In genomic region chr14:39762576-39763401, GRCh38 we compare ENCODE assay signal across 1 cellular context.
TF ChIP-seq lines count a peak whose summit lies in the region.

No MANE protein-coding gene starts in this region.

TF ChIP-seq in HepG2, 621 proteins besides CTCF, POLR2A, EP300 and RAD21 (continued from another document and continues in another):
- TF ChIP-seq, protein P1, sequence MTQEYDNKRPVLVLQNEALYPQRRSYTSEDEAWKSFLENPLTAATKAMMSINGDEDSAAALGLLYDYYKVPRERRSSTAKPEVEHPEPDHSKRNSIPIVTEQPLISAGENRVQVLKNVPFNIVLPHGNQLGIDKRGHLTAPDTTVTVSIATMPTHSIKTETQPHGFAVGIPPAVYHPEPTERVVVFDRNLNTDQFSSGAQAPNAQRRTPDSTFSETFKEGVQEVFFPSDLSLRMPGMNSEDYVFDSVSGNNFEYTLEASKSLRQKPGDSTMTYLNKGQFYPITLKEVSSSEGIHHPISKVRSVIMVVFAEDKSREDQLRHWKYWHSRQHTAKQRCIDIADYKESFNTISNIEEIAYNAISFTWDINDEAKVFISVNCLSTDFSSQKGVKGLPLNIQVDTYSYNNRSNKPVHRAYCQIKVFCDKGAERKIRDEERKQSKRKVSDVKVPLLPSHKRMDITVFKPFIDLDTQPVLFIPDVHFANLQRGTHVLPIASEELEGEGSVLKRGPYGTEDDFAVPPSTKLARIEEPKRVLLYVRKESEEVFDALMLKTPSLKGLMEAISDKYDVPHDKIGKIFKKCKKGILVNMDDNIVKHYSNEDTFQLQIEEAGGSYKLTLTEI (CRISPR knock-in tag; conservative IDR thresholded peaks at IDR 0.05): no peak
- 0 out of 2 replicates have a peak, but pooled peaks have one; percentile 71 for TF ChIP-seq ISX (CRISPR knock-in tag; conservative IDR thresholded peaks at IDR 0.05)
- TF ChIP-seq PAXIP1 (CRISPR knock-in tag; conservative IDR thresholded peaks at IDR 0.05): peak; percentile 98
- TF ChIP-seq AGO2 (optimal IDR thresholded peaks at IDR 0.05; ENCODE audit: low read depth, low read length): no peak
- no peak for TF ChIP-seq THYN1 (CRISPR knock-in tag; IDR thresholded peaks at IDR 0.05; ENCODE audit: borderline replicate concordance, low read depth)
- TF ChIP-seq KMT2B (CRISPR knock-in tag; IDR thresholded peaks at IDR 0.05): no peak
- peak; percentile 97; the same call in 1 of the 2 replicates for TF ChIP-seq ZNF83 (CRISPR knock-in tag; IDR thresholded peaks at IDR 0.05; ENCODE audit: borderline replicate concordance)
- peak; percentile 99 for TF ChIP-seq RELA (CRISPR knock-in tag; IDR thresholded peaks at IDR 0.05)
- TF ChIP-seq ZNF788 (CRISPR knock-in tag; IDR thresholded peaks at IDR 0.05; ENCODE audit: borderline replicate concordance): peak; percentile 99
- no peak for TF ChIP-seq TOE1 (CRISPR knock-in tag; IDR thresholded peaks at IDR 0.05)
- TF ChIP-seq PRPF4 (IDR thresholded peaks at IDR 0.05; ENCODE audit: low read depth, low read length, poor library complexity, severe bottlenecking): no peak
- peak; percentile 75 for TF ChIP-seq GABPB1 (CRISPR knock-in tag; IDR thresholded peaks at IDR 0.05)
- TF ChIP-seq NR3C1 (CRISPR knock-in tag; IDR thresholded peaks at IDR 0.05): no peak
- no peak for TF ChIP-seq BATF2 (CRISPR knock-in tag; IDR thresholded peaks at IDR 0.05)
- peak; percentile 92 for TF ChIP-seq ZNF775 (CRISPR knock-in tag; IDR thresholded peaks at IDR 0.05; ENCODE audit: borderline replicate concordance)
- peak; percentile 72; the same call in 1 of the 2 replicates for TF ChIP-seq REPIN1 (CRISPR knock-in tag; IDR thresholded peaks at IDR 0.05; ENCODE audit: borderline replicate concordance, low read depth)
- no peak for TF ChIP-seq ZNF205 (CRISPR knock-in tag; IDR thresholded peaks at IDR 0.05)
- TF ChIP-seq ZNF253 (CRISPR knock-in tag; IDR thresholded peaks at IDR 0.05; ENCODE audit: borderline replicate concordance): 0 out of 2 replicates have a peak, but pooled peaks have one; percentile 45
- TF ChIP-seq NFKBIZ (CRISPR knock-in tag; IDR thresholded peaks at IDR 0.05): peak; percentile 78; the same call in 1 of the 2 replicates
- peak; percentile 98 for TF ChIP-seq CEBPG (CRISPR knock-in tag; IDR thresholded peaks at IDR 0.05)
- TF ChIP-seq ATF7 (IDR thresholded peaks at IDR 0.05): no peak
- peak; percentile 77; the same call in 1 of the 2 replicates for TF ChIP-seq ATF7 (CRISPR knock-in tag; IDR thresholded peaks at IDR 0.05)
- TF ChIP-seq CHD2 (IDR thresholded peaks at IDR 0.05; ENCODE audit: low read depth, low read length): no peak
- no peak for TF ChIP-seq ELK4 (CRISPR knock-in tag; IDR thresholded peaks at IDR 0.05; ENCODE audit: borderline replicate concordance)
- TF ChIP-seq ZC3H4 (CRISPR knock-in tag; IDR thresholded peaks at IDR 0.05; ENCODE audit: borderline replicate concordance): no peak
- no peak for TF ChIP-seq ZNF17 (CRISPR knock-in tag; IDR thresholded peaks at IDR 0.05)
- peak; percentile 81; the same call in 1 of the 2 replicates for TF ChIP-seq ZNF800 (CRISPR knock-in tag; IDR thresholded peaks at IDR 0.05)
- TF ChIP-seq NR1H2 (CRISPR knock-in tag; IDR thresholded peaks at IDR 0.05; ENCODE audit: borderline replicate concordance, low read depth): no peak; the same call in 1 of the 2 replicates
- peak; percentile 30; the same call in 1 of the 2 replicates for TF ChIP-seq SIX1 (CRISPR knock-in tag; IDR thresholded peaks at IDR 0.05; ENCODE audit: borderline replicate concordance)
- TF ChIP-seq, protein P2, sequence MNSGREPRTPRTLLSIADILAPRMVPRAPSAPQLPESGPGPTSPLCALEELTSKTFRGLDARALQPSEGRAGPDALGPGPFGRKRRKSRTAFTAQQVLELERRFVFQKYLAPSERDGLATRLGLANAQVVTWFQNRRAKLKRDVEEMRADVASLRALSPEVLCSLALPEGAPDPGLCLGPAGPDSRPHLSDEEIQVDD (CRISPR knock-in tag; IDR thresholded peaks at IDR 0.05; ENCODE audit: borderline replicate concordance): no peak; the same call in none of the 2 replicates
- peak; percentile 76; the same call in 1 of the 2 replicates for TF ChIP-seq ZBTB34 (CRISPR knock-in tag; IDR thresholded peaks at IDR 0.05)
- no peak for TF ChIP-seq EZH2 (conservative IDR thresholded peaks at IDR 0.05; ENCODE audit: low read depth, low read length)
- no peak for TF ChIP-seq SMARCC2 (IDR thresholded peaks at IDR 0.05)
- TF ChIP-seq, protein P3, sequence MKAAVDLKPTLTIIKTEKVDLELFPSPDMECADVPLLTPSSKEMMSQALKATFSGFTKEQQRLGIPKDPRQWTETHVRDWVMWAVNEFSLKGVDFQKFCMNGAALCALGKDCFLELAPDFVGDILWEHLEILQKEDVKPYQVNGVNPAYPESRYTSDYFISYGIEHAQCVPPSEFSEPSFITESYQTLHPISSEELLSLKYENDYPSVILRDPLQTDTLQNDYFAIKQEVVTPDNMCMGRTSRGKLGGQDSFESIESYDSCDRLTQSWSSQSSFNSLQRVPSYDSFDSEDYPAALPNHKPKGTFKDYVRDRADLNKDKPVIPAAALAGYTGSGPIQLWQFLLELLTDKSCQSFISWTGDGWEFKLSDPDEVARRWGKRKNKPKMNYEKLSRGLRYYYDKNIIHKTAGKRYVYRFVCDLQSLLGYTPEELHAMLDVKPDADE (CRISPR knock-in tag; IDR thresholded peaks at IDR 0.05): no peak
- TF ChIP-seq, protein P4, sequence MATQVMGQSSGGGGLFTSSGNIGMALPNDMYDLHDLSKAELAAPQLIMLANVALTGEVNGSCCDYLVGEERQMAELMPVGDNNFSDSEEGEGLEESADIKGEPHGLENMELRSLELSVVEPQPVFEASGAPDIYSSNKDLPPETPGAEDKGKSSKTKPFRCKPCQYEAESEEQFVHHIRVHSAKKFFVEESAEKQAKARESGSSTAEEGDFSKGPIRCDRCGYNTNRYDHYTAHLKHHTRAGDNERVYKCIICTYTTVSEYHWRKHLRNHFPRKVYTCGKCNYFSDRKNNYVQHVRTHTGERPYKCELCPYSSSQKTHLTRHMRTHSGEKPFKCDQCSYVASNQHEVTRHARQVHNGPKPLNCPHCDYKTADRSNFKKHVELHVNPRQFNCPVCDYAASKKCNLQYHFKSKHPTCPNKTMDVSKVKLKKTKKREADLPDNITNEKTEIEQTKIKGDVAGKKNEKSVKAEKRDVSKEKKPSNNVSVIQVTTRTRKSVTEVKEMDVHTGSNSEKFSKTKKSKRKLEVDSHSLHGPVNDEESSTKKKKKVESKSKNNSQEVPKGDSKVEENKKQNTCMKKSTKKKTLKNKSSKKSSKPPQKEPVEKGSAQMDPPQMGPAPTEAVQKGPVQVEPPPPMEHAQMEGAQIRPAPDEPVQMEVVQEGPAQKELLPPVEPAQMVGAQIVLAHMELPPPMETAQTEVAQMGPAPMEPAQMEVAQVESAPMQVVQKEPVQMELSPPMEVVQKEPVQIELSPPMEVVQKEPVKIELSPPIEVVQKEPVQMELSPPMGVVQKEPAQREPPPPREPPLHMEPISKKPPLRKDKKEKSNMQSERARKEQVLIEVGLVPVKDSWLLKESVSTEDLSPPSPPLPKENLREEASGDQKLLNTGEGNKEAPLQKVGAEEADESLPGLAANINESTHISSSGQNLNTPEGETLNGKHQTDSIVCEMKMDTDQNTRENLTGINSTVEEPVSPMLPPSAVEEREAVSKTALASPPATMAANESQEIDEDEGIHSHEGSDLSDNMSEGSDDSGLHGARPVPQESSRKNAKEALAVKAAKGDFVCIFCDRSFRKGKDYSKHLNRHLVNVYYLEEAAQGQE (IDR thresholded peaks at IDR 0.05; ENCODE audit: borderline replicate concordance in 1 of 2, low read depth in 1 of 2, low read length in 2 of 2): no peak; a peak in 1 of 4 replicates
- no peak for TF ChIP-seq TCF7L2 (IDR thresholded peaks at IDR 0.05; ENCODE audit: low read depth, low read length)
- no peak for TF ChIP-seq MAFG (CRISPR knock-in tag; IDR thresholded peaks at IDR 0.05)
- TF ChIP-seq NFIC (IDR thresholded peaks at IDR 0.05; ENCODE audit: low read length): peak; percentile 37; the same call in 1 of the 2 replicates
- 0 out of 2 replicates have a peak, but pooled peaks have one; percentile 80 for TF ChIP-seq ZFP82 (CRISPR knock-in tag; IDR thresholded peaks at IDR 0.05; ENCODE audit: borderline replicate concordance)
- no peak for TF ChIP-seq NFE2 (CRISPR knock-in tag; IDR thresholded peaks at IDR 0.05)
- peak; percentile 67 for TF ChIP-seq BCL6 (CRISPR knock-in tag; IDR thresholded peaks at IDR 0.05)
- peak; percentile 28; the same call in 1 of the 2 replicates for TF ChIP-seq JUNB (CRISPR knock-in tag; IDR thresholded peaks at IDR 0.05; ENCODE audit: borderline replicate concordance)
- TF ChIP-seq NONO (IDR thresholded peaks at IDR 0.05): no peak
- TF ChIP-seq NONO (CRISPR knock-in tag; conservative IDR thresholded peaks at IDR 0.05): peak; percentile 99
- no peak for TF ChIP-seq ZNF446 (CRISPR knock-in tag; IDR thresholded peaks at IDR 0.05)
- 0 out of 2 replicates have a peak, but pooled peaks have one; percentile 70 for TF ChIP-seq NFE2L1 (CRISPR knock-in tag; IDR thresholded peaks at IDR 0.05; ENCODE audit: borderline replicate concordance)
- TF ChIP-seq SKI (IDR thresholded peaks at IDR 0.05; ENCODE audit: partially characterized antibody): peak; percentile 82
- no peak for TF ChIP-seq SP2 (CRISPR knock-in tag; IDR thresholded peaks at IDR 0.05)
- TF ChIP-seq, protein P5, sequence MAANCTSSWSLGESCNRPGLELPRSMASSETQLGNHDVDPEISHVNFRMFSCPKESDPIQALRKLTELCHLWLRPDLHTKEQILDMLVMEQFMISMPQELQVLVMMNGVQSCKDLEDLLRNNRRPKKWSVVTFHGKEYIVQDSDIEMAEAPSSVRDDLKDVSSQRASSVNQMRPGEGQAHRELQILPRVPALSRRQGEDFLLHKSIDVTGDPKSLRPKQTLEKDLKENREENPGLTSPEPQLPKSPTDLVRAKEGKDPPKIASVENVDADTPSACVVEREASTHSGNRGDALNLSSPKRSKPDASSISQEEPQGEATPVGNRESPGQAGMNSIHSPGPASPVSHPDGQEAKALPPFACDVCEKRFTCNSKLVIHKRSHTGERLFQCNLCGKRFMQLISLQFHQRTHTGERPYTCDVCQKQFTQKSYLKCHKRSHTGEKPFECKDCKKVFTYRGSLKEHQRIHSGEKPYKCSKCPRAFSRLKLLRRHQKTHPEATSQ (CRISPR knock-in tag; IDR thresholded peaks at IDR 0.05; ENCODE audit: borderline replicate concordance): peak; percentile 97; the same call in 1 of the 2 replicates
- TF ChIP-seq ZKSCAN5 (CRISPR knock-in tag; IDR thresholded peaks at IDR 0.05): 0 out of 2 replicates have a peak, but pooled peaks have one; percentile 41
- TF ChIP-seq SETDB1 (CRISPR knock-in tag; IDR thresholded peaks at IDR 0.05; ENCODE audit: borderline replicate concordance): peak; percentile 82; the same call in 1 of the 2 replicates
